Comparison of ENCODE assay signal across 13 cellular contexts in genomic region chr3:115788921-115789470, GRCh38.
DNase-seq lines count a peak whose midpoint lies in the region; ATAC-seq lines count a peak whose summit lies in the region.
"Had no signal": no experiment of that assay in that cellular context is flagged by ENCODE, and none has a peak within 500 bp of the region (broad histone marks: within the 10 kb centered on the region; RNA-seq: fewer than 3 reads in every experiment).

No MANE protein-coding gene starts in this region.

- no peak overlapping the region for H3K27ac Mint-ChIP-seq in natural killer cell treated with Interleukin-12 subunit alpha and Interleukin-12 subunit beta and Interleukin-15 and Interleukin-18, amount 100 ng/mL, for 72 hours
- H3K27ac Mint-ChIP-seq: CD8-positive, alpha-beta T cell had no signal

- H3K36me3 Mint-ChIP-seq in natural killer cell treated with Interleukin-12 subunit alpha and Interleukin-12 subunit beta and Interleukin-15 and Interleukin-18, amount 100 ng/mL, for 72 hours = no peaks in the 10 kb centered on the region
- H3K36me3 Mint-ChIP-seq: CD8-positive, alpha-beta T cell; naive B cell had no signal

- peaks cover 0 to 8% of the 10 kb centered on the region in 2 donors for H3K27me3 Mint-ChIP-seq in natural killer cell treated with Interleukin-12 subunit alpha and Interleukin-12 subunit beta and Interleukin-15 and Interleukin-18, amount 100 ng/mL, for 72 hours

- DNase-seq in AG08396 (ENCODE audit: low spot score) = peak; percentile 82
- DNase-seq in HS-27A (ENCODE audit: low read depth) = peak; percentile 94
- peak; percentile 69 for DNase-seq in amniotic stem cell (lab: John Stamatoyannopoulos, UW)
- peak; percentile 89 for DNase-seq in iris pigment epithelial cell (ENCODE audit: low read depth)
- no peak for DNase-seq in mucosa of gallbladder (ENCODE audit: low spot score)
- no peak for DNase-seq in activated CD8-positive, alpha-beta memory T cell treated with anti-CD3 and anti-CD28 coated beads, Interleukin-2, amount 50 U/mL, for 4 hours
- DNase-seq in natural killer cell treated with Interleukin-12 subunit alpha and Interleukin-12 subunit beta and Interleukin-15 and Interleukin-18, amount 100 ng/mL, for 72 hours (ENCODE audit: low spot score) = no peak
- DNase-seq in COLO668 (lab: John Stamatoyannopoulos, UW; ENCODE audit: unreplicated experiment) = no peak
- DNase-seq: activated CD4-positive, alpha-beta T cell treated with anti-CD3 and anti-CD28 coated beads for 1 hour; activated gamma-delta T cell; CD8-positive, alpha-beta T cell; naive B cell; NCI-H2171 had no signal

- no peak overlapping the region for H3K4me3 Mint-ChIP-seq in natural killer cell treated with Interleukin-12 subunit alpha and Interleukin-12 subunit beta and Interleukin-15 and Interleukin-18, amount 100 ng/mL, for 72 hours
- H3K4me3 Mint-ChIP-seq: CD8-positive, alpha-beta T cell; naive B cell had no signal

- H3K9me3 Mint-ChIP-seq in natural killer cell treated with Interleukin-12 subunit alpha and Interleukin-12 subunit beta and Interleukin-15 and Interleukin-18, amount 100 ng/mL, for 72 hours = no peaks in the 10 kb centered on the region
- H3K9me3 Mint-ChIP-seq: CD8-positive, alpha-beta T cell; naive B cell had no signal

- peaks cover 29 to 35% of the 10 kb centered on the region in 2 donors for H3K4me1 Mint-ChIP-seq in natural killer cell treated with Interleukin-12 subunit alpha and Interleukin-12 subunit beta and Interleukin-15 and Interleukin-18, amount 100 ng/mL, for 72 hours (ENCODE audit: low read depth in 2 of 2)

- ATAC-seq in natural killer cell treated with Interleukin-12 subunit alpha and Interleukin-12 subunit beta and Interleukin-15 and Interleukin-18, amount 100 ng/mL, for 72 hours = no peak
- ATAC-seq: CD8-positive, alpha-beta T cell had no signal

Comparison
In these comparisons a context has a peak if more than half of its experiments do, and no peak if none do; other contexts are left out.
1. DNase-seq: peak in AG08396 (single experiment), HS-27A (single experiment), amniotic stem cell (single experiment) and iris pigment epithelial cell (single experiment); none in mucosa of gallbladder (single experiment), activated CD8-positive, alpha-beta memory T cell treated with anti-CD3 and anti-CD28 coated beads, Interleukin-2, amount 50 U/mL, for 4 hours (single experiment), natural killer cell treated with Interleukin-12 subunit alpha and Interleukin-12 subunit beta and Interleukin-15 and Interleukin-18, amount 100 ng/mL, for 72 hours (single experiment) and COLO668 (single experiment).